ENCODE assay signal across 2 cellular contexts in the genomic region with DNA sequence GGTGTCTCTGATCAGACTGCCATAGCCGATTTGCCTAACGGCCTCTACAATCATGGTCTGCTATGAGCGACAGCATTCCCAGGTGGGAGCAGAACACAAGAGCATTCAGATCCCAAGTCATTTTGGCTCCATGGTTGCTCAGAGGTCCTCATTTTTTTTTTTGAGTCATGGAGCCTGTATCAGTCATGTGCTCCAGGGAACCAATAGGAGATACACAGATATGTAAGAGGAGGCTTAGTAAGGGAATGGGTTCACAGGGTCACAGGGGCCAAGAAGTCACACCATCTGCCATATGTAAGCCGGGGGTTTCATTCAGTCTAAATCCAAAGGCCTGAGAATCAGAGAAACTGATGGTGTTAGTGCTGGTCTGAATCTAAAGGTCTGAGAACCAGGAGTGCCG.
TF ChIP-seq lines count a peak whose summit lies in the region.

No MANE protein-coding gene starts in this region.

TF ChIP-seq in HepG2, 621 proteins besides CTCF, POLR2A, EP300 and RAD21:
- TF ChIP-seq, protein P1, sequence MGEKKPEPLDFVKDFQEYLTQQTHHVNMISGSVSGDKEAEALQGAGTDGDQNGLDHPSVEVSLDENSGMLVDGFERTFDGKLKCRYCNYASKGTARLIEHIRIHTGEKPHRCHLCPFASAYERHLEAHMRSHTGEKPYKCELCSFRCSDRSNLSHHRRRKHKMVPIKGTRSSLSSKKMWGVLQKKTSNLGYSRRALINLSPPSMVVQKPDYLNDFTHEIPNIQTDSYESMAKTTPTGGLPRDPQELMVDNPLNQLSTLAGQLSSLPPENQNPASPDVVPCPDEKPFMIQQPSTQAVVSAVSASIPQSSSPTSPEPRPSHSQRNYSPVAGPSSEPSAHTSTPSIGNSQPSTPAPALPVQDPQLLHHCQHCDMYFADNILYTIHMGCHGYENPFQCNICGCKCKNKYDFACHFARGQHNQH (CRISPR knock-in tag; IDR thresholded peaks at IDR 0.05) = no peak
- TF ChIP-seq, protein P2, sequence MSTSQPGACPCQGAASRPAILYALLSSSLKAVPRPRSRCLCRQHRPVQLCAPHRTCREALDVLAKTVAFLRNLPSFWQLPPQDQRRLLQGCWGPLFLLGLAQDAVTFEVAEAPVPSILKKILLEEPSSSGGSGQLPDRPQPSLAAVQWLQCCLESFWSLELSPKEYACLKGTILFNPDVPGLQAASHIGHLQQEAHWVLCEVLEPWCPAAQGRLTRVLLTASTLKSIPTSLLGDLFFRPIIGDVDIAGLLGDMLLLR (CRISPR knock-in tag; IDR thresholded peaks at IDR 0.05) = 0 out of 2 replicates have a peak, but pooled peaks have one; percentile 28

TF ChIP-seq in K562, 482 proteins besides CTCF, POLR2A, EP300 and RAD21:
- TF ChIP-seq NFXL1 (CRISPR knock-in tag; IDR thresholded peaks at IDR 0.05) (no peak), RAD51 (IDR thresholded peaks at IDR 0.05; ENCODE audit: borderline replicate concordance, low read depth) (peak; percentile 44; the same call in 1 of the 2 replicates), NFYB (IDR thresholded peaks at IDR 0.05; ENCODE audit: extremely low read depth, insufficient read length) (peak; percentile 5), NR2C2 (CRISPR knock-in tag; IDR thresholded peaks at IDR 0.05) (no peak), NR2C2 (tag; IDR thresholded peaks at IDR 0.05) (peak; percentile 27; the same call in 1 of the 2 replicates), ARID2 (IDR thresholded peaks at IDR 0.05) (no peak), ZNF384 (IDR thresholded peaks at IDR 0.05; ENCODE audit: low read depth, low read length) (peak; percentile 40; the same call in 1 of the 2 replicates), ZC3H4 (CRISPR knock-in tag; IDR thresholded peaks at IDR 0.05; ENCODE audit: borderline replicate concordance) (no peak), JUN (IDR thresholded peaks at IDR 0.05; ENCODE audit: borderline replicate concordance, low read depth, low read length) (no peak), JUN (CRISPR knock-in tag; IDR thresholded peaks at IDR 0.05; ENCODE audit: borderline replicate concordance) (no peak)
- TF ChIP-seq, protein P3, sequence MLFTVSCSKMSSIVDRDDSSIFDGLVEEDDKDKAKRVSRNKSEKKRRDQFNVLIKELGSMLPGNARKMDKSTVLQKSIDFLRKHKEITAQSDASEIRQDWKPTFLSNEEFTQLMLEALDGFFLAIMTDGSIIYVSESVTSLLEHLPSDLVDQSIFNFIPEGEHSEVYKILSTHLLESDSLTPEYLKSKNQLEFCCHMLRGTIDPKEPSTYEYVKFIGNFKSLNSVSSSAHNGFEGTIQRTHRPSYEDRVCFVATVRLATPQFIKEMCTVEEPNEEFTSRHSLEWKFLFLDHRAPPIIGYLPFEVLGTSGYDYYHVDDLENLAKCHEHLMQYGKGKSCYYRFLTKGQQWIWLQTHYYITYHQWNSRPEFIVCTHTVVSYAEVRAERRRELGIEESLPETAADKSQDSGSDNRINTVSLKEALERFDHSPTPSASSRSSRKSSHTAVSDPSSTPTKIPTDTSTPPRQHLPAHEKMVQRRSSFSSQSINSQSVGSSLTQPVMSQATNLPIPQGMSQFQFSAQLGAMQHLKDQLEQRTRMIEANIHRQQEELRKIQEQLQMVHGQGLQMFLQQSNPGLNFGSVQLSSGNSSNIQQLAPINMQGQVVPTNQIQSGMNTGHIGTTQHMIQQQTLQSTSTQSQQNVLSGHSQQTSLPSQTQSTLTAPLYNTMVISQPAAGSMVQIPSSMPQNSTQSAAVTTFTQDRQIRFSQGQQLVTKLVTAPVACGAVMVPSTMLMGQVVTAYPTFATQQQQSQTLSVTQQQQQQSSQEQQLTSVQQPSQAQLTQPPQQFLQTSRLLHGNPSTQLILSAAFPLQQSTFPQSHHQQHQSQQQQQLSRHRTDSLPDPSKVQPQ (CRISPR knock-in tag; IDR thresholded peaks at IDR 0.05; ENCODE audit: borderline replicate concordance) = no peak
- TF ChIP-seq, protein P4, sequence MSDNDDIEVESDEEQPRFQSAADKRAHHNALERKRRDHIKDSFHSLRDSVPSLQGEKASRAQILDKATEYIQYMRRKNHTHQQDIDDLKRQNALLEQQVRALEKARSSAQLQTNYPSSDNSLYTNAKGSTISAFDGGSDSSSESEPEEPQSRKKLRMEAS (CRISPR knock-in tag; IDR thresholded peaks at IDR 0.05) = no peak
- TF ChIP-seq, protein P5, sequence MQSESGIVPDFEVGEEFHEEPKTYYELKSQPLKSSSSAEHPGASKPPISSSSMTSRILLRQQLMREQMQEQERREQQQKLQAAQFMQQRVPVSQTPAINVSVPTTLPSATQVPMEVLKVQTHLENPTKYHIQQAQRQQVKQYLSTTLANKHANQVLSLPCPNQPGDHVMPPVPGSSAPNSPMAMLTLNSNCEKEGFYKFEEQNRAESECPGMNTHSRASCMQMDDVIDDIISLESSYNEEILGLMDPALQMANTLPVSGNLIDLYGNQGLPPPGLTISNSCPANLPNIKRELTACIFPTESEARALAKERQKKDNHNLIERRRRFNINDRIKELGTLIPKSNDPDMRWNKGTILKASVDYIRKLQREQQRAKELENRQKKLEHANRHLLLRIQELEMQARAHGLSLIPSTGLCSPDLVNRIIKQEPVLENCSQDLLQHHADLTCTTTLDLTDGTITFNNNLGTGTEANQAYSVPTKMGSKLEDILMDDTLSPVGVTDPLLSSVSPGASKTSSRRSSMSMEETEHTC (IDR thresholded peaks at IDR 0.05) = no peak
- TF ChIP-seq, protein P6, sequence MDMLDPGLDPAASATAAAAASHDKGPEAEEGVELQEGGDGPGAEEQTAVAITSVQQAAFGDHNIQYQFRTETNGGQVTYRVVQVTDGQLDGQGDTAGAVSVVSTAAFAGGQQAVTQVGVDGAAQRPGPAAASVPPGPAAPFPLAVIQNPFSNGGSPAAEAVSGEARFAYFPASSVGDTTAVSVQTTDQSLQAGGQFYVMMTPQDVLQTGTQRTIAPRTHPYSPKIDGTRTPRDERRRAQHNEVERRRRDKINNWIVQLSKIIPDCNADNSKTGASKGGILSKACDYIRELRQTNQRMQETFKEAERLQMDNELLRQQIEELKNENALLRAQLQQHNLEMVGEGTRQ (CRISPR knock-in tag; IDR thresholded peaks at IDR 0.05) = peak; percentile 78
- TF ChIP-seq, protein P7, sequence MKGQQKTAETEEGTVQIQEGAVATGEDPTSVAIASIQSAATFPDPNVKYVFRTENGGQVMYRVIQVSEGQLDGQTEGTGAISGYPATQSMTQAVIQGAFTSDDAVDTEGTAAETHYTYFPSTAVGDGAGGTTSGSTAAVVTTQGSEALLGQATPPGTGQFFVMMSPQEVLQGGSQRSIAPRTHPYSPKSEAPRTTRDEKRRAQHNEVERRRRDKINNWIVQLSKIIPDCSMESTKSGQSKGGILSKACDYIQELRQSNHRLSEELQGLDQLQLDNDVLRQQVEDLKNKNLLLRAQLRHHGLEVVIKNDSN (CRISPR knock-in tag; IDR thresholded peaks at IDR 0.05) = peak; percentile 88
